Comparison of ENCODE assay signal across 18 cellular contexts in the genomic region with DNA sequence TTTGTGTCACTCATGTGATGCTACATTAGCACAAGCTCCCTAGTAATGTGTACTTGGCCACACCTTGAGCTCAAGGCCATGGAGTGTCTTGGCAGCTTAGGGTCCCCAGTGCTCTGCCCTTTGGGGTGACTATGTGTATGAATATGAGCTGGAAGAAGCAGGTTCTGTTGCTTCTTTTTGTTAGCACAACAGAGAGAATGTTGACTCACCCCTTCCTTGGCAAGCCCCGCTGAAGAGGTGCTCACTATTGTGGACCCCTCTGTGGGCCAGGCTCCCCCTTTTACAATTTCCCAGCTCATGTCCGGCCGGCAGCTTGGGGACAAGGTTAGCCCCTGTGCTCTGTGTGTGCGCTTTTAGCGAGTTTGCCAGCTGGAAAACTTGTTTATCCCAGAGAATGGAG. TPM values are rescaled to one million over a fixed set of nuclear protein-coding genes. Genes with fewer than 3 reads are reported as not detected.
DNase-seq lines count a peak whose midpoint lies in the region; TF ChIP-seq lines count a peak whose summit lies in the region.
"Had no signal": no experiment of that assay in that cellular context is flagged by ENCODE, and none has a peak within 500 bp of the region (broad histone marks: within the 10 kb centered on the region; RNA-seq: fewer than 3 reads in every experiment).

No MANE protein-coding gene starts in this region.

- H3K36me3 Mint-ChIP-seq in CD4-positive, alpha-beta memory T cell, result peaks cover 15 to 17% of the 10 kb centered on the region in 2 donors

- no peak overlapping the region for H3K27ac ChIP-seq in CD4-positive, alpha-beta memory T cell (ENCODE audit: low read depth, low read length)
- H3K27ac ChIP-seq in Peyer's patch (peak overlapping the region in 3 of 4 donors; percentile 32 to 66 (median 53)), hepatocyte (peak overlapping the region; percentile 67), prostate gland (peak overlapping the region; percentile 20 to 47)

- 96% methylated on average over 5 of the region's 5 CpGs for WGBS in hepatocyte (ENCODE audit: low lambda C conversion rate, missing lambda C conversion rate)
- 91% methylated on average over 5 of the region's 5 CpGs for WGBS in prostate gland

- H3K4me1 Mint-ChIP-seq in CD4-positive, alpha-beta memory T cell, result peaks cover 36 to 66% (median 52%) of the 10 kb centered on the region in 4 donors
- H3K4me1 Mint-ChIP-seq: neural crest cell had no signal

- intact Hi-C loops in CD4-positive, alpha-beta memory T cell (cut with micrococcal nuclease), result loop anchor here (5.0 kb wide), 1 partner anchor 1100 kb away; no protein-coding TSS in a partner anchor
- intact Hi-C loops in prostate gland (cut with DNase I), result no loop called here

- no peaks in the 10 kb centered on the region for H3K9me3 Mint-ChIP-seq in CD4-positive, alpha-beta memory T cell
- H3K9me3 Mint-ChIP-seq: neural crest cell, WTC11 had no signal

- H3K4me2 ChIP-seq in hepatocyte, result peak overlapping the region; percentile 44
- H3K4me2 ChIP-seq: smooth muscle cell had no signal

- no peak for DNase-seq in CD4-positive, alpha-beta memory T cell
- no peak for DNase-seq in Peyer's patch
- DNase-seq in hepatocyte (ENCODE audit: low spot score), result no peak
- no peak for DNase-seq in prostate gland (ENCODE audit: low spot score)
- DNase-seq in NCI-H446 (lab: John Stamatoyannopoulos, UW), result no peak
- DNase-seq in retina, result no peak
- no peak for DNase-seq in NCI-H1092 (lab: John Stamatoyannopoulos, UW)
- no peak for DNase-seq in NCI-H526 treated with DMSO at 0.1 percent for 48 hours (lab: John Stamatoyannopoulos, UW)
- DNase-seq: activated gamma-delta T cell; cerebellar nuclear complex; effector CD4-positive, alpha-beta T cell; mammary epithelial cell; NCI-H1105 treated with DMSO at 0.1 percent for 48 hours; NCI-H2081; stimulated activated CD4-positive, alpha-beta T cell treated with anti-CD3 and anti-CD28 coated beads, Interleukin-2, amount 100 ng/mL, for 48 hours had no signal

- no peaks in the 10 kb centered on the region for H3K27me3 Mint-ChIP-seq in CD4-positive, alpha-beta memory T cell

- no peak for TF ChIP-seq POLR2A in Peyer's patch (IDR thresholded peaks at IDR 0.05)
- no peak for TF ChIP-seq POLR2A in prostate gland (IDR thresholded peaks at IDR 0.05)

- H3K36me3 ChIP-seq in CD4-positive, alpha-beta memory T cell (ENCODE audit: insufficient read depth, low read length), result no peaks in the 10 kb centered on the region
- peaks cover 0 to 5% (median 0%) of the 10 kb centered on the region in 3 donors for H3K36me3 ChIP-seq in Peyer's patch
- no peaks in the 10 kb centered on the region for H3K36me3 ChIP-seq in hepatocyte (replicated peaks; ENCODE audit: insufficient read depth, low read depth)
- H3K36me3 ChIP-seq in prostate gland, result no peaks in the 10 kb centered on the region

- peak overlapping the region in 5 of 7 donors; percentile 21 to 80 (median 47) for H3K27ac Mint-ChIP-seq in CD4-positive, alpha-beta memory T cell

- H3K4me1 ChIP-seq in CD4-positive, alpha-beta memory T cell (ENCODE audit: insufficient read depth, low read length), result peaks cover 39% of the 10 kb centered on the region
- peaks cover 0 to 14% (median 0%) of the 10 kb centered on the region in 4 donors for H3K4me1 ChIP-seq in Peyer's patch
- H3K4me1 ChIP-seq in hepatocyte (ENCODE audit: insufficient read depth), result no peaks in the 10 kb centered on the region
- no peaks in the 10 kb centered on the region for H3K4me1 ChIP-seq in prostate gland (replicated peaks)

- no peaks in the 10 kb centered on the region for H3K79me2 ChIP-seq in hepatocyte

- H3K9me3 ChIP-seq in CD4-positive, alpha-beta memory T cell (ENCODE audit: control insufficient read depth in 1 of 2, low read length in 2 of 2), result no peaks in the 10 kb centered on the region
- H3K9me3 ChIP-seq in Peyer's patch (no peaks in the 10 kb centered on the region), hepatocyte (ENCODE audit: low read depth) (no peaks in the 10 kb centered on the region), prostate gland (no peaks in the 10 kb centered on the region)

- CTCF ChIA-PET in CD4-positive, alpha-beta memory T cell (lab: Charles Lee; ENCODE audit: partially characterized antibody), result interaction anchor here (1.1 to 13.9 kb wide), 3 partner anchors 19 to 65 kb away, joined by 3 to 510 read pairs (median 342); no protein-coding TSS in a partner anchor

- H4K20me1 ChIP-seq in hepatocyte (ENCODE audit: insufficient read depth, poor library complexity, severe bottlenecking), result no peaks in the 10 kb centered on the region

- no peak overlapping the region for H3K4me3 Mint-ChIP-seq in CD4-positive, alpha-beta memory T cell
- H3K4me3 Mint-ChIP-seq: neural crest cell, WTC11 had no signal

- H3K4me3 ChIP-seq in CD4-positive, alpha-beta memory T cell (ENCODE audit: low read length in 2 of 2), result no peak overlapping the region
- H3K4me3 ChIP-seq in Peyer's patch, result no peak overlapping the region
- no peak overlapping the region for H3K4me3 ChIP-seq in hepatocyte
- no peak overlapping the region for H3K4me3 ChIP-seq in prostate gland
- H3K4me3 ChIP-seq: smooth muscle cell had no signal

- no peaks in the 10 kb centered on the region for H3K9me2 ChIP-seq in hepatocyte (replicated peaks; ENCODE audit: insufficient read depth)

- no peaks in the 10 kb centered on the region for H3K27me3 ChIP-seq in CD4-positive, alpha-beta memory T cell (ENCODE audit: insufficient read depth, low read length)
- H3K27me3 ChIP-seq in Peyer's patch, result no peaks in the 10 kb centered on the region
- H3K27me3 ChIP-seq in hepatocyte, result no peaks in the 10 kb centered on the region
- H3K27me3 ChIP-seq in prostate gland (replicated peaks; ENCODE audit: insufficient read depth), result no peaks in the 10 kb centered on the region

- no peak overlapping the region for H2AFZ ChIP-seq in hepatocyte

- POLR2A ChIA-PET in CD4-positive, alpha-beta memory T cell (lab: Charles Lee; ENCODE audit: partially characterized antibody), result interaction anchor here (1.0 to 9.5 kb wide), 4 partner anchors 17 to 135 kb away, joined by 3 to 225 read pairs (median 6); no protein-coding TSS in a partner anchor

- TF ChIP-seq CTCF in Peyer's patch (IDR thresholded peaks at IDR 0.05), result no peak
- no peak for TF ChIP-seq CTCF in hepatocyte (IDR thresholded peaks at IDR 0.05; ENCODE audit: poor library complexity)
- TF ChIP-seq CTCF in prostate gland (IDR thresholded peaks at IDR 0.05), result no peak

RNA-seq across cellular contexts. Expression of gene DGKD, which starts 48.1 kb away (rescaled TPM):
- total RNA-seq in CD4-positive, alpha-beta memory T cell, result 100 to 1,000 TPM; 129 to 136 TPM
- polyA plus RNA-seq in CD4-positive, alpha-beta memory T cell, result 10 to 100 TPM in 1 of 2 donors, 1 to 10 TPM in 1; 8.9 to 28.1 TPM
- total RNA-seq in Peyer's patch, result 100 to 1,000 TPM in 2 of 4 donors, 10 to 100 TPM in 2; 67.7 to 195 (median 125) TPM
- total RNA-seq in hepatocyte, result 14.2 and 15.2 TPM in 2 replicates
- 13.6 and 14.3 TPM in 2 replicates for polyA plus RNA-seq in hepatocyte
- total RNA-seq in prostate gland, result 10 to 100 TPM; 21.5 to 63.1 TPM
